1 cellular context compared by ENCODE assay signal in the genomic region with DNA sequence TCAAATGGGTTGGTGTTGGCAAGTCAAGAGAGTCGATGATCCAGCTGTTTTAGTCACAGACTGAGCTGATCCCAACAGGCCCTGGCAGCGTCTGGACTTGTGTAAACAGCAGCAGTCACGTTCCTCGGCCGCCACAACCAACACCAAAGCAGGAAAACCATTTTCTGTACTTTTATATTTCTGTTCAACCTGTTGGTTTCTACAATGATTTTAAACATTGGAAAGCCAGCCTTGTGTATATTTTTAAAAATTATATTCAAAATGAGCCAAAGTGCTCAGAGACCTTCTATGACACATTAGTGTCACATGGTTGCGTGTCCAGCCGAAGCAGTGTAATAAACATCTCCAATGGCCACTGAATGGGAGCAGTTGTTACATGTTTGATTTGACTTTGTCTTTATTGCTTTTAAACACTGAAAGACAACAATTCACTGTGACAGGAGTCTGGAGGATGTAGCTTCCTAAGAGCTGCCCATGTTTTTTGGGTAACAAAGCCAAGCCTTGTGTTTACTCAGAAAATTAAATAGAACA.
A peak's percentile ranks its signal among the peaks of the same experiment; 100 is the strongest.
TF ChIP-seq lines count a peak whose summit lies in the region.

No MANE protein-coding gene starts in this region.

TF ChIP-seq in liver, 16 proteins besides CTCF, POLR2A, EP300 and RAD21 (continued from another document):
- TF ChIP-seq, protein P1, sequence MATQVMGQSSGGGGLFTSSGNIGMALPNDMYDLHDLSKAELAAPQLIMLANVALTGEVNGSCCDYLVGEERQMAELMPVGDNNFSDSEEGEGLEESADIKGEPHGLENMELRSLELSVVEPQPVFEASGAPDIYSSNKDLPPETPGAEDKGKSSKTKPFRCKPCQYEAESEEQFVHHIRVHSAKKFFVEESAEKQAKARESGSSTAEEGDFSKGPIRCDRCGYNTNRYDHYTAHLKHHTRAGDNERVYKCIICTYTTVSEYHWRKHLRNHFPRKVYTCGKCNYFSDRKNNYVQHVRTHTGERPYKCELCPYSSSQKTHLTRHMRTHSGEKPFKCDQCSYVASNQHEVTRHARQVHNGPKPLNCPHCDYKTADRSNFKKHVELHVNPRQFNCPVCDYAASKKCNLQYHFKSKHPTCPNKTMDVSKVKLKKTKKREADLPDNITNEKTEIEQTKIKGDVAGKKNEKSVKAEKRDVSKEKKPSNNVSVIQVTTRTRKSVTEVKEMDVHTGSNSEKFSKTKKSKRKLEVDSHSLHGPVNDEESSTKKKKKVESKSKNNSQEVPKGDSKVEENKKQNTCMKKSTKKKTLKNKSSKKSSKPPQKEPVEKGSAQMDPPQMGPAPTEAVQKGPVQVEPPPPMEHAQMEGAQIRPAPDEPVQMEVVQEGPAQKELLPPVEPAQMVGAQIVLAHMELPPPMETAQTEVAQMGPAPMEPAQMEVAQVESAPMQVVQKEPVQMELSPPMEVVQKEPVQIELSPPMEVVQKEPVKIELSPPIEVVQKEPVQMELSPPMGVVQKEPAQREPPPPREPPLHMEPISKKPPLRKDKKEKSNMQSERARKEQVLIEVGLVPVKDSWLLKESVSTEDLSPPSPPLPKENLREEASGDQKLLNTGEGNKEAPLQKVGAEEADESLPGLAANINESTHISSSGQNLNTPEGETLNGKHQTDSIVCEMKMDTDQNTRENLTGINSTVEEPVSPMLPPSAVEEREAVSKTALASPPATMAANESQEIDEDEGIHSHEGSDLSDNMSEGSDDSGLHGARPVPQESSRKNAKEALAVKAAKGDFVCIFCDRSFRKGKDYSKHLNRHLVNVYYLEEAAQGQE (IDR thresholded peaks at IDR 0.05) = peak; percentile 55
- TF ChIP-seq NR2F2 (IDR thresholded peaks at IDR 0.05) (no peak), EGR1 (IDR thresholded peaks at IDR 0.05; ENCODE audit: low read depth in 2 of 2) (no peak), YY1 (IDR thresholded peaks at IDR 0.05) (peak; percentile 70)
TF ChIP-seq in liver: peak in this region for 7.
